In the genomic region with DNA sequence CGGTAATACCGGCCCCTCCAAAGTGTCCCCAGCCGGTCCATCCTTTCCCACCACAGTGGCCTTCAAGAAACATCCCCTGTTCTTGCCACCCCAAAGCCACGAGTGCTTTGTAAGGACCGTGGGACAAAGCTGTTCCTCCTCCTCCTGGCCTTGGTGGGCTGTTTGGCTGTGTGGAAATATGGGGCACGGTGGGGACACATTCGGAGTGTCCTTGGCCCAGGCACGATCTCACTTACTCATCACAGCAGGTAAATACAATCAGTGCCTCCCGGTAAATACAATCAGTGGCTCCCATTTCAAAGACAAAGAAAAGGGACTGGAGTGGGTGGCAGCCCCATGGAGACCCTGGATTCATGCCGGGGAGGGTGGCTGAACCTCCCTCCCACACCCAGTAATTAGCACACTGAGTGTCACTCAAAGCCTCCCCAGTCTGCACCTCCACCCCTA, we compare ENCODE assay signal across 1 cellular context.
TF ChIP-seq lines count a peak whose summit lies in the region.

No MANE protein-coding gene starts in this region.

TF ChIP-seq in HepG2, 621 proteins besides CTCF, POLR2A, EP300 and RAD21 (continues in another document):
- TF ChIP-seq, protein P1, sequence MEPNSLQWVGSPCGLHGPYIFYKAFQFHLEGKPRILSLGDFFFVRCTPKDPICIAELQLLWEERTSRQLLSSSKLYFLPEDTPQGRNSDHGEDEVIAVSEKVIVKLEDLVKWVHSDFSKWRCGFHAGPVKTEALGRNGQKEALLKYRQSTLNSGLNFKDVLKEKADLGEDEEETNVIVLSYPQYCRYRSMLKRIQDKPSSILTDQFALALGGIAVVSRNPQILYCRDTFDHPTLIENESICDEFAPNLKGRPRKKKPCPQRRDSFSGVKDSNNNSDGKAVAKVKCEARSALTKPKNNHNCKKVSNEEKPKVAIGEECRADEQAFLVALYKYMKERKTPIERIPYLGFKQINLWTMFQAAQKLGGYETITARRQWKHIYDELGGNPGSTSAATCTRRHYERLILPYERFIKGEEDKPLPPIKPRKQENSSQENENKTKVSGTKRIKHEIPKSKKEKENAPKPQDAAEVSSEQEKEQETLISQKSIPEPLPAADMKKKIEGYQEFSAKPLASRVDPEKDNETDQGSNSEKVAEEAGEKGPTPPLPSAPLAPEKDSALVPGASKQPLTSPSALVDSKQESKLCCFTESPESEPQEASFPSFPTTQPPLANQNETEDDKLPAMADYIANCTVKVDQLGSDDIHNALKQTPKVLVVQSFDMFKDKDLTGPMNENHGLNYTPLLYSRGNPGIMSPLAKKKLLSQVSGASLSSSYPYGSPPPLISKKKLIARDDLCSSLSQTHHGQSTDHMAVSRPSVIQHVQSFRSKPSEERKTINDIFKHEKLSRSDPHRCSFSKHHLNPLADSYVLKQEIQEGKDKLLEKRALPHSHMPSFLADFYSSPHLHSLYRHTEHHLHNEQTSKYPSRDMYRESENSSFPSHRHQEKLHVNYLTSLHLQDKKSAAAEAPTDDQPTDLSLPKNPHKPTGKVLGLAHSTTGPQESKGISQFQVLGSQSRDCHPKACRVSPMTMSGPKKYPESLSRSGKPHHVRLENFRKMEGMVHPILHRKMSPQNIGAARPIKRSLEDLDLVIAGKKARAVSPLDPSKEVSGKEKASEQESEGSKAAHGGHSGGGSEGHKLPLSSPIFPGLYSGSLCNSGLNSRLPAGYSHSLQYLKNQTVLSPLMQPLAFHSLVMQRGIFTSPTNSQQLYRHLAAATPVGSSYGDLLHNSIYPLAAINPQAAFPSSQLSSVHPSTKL (CRISPR knock-in tag; IDR thresholded peaks at IDR 0.05): peak; percentile 83
- no peak for TF ChIP-seq ZBTB42 (CRISPR knock-in tag; IDR thresholded peaks at IDR 0.05)
- TF ChIP-seq ZNF841 (CRISPR knock-in tag; IDR thresholded peaks at IDR 0.05; ENCODE audit: borderline replicate concordance): no peak
- TF ChIP-seq, protein P2, sequence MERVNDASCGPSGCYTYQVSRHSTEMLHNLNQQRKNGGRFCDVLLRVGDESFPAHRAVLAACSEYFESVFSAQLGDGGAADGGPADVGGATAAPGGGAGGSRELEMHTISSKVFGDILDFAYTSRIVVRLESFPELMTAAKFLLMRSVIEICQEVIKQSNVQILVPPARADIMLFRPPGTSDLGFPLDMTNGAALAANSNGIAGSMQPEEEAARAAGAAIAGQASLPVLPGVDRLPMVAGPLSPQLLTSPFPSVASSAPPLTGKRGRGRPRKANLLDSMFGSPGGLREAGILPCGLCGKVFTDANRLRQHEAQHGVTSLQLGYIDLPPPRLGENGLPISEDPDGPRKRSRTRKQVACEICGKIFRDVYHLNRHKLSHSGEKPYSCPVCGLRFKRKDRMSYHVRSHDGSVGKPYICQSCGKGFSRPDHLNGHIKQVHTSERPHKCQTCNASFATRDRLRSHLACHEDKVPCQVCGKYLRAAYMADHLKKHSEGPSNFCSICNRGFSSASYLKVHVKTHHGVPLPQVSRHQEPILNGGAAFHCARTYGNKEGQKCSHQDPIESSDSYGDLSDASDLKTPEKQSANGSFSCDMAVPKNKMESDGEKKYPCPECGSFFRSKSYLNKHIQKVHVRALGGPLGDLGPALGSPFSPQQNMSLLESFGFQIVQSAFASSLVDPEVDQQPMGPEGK (CRISPR knock-in tag; IDR thresholded peaks at IDR 0.05): peak; percentile 9; the same call in 1 of the 2 replicates
- TF ChIP-seq KDM5B (CRISPR knock-in tag; IDR thresholded peaks at IDR 0.05; ENCODE audit: borderline replicate concordance): 0 out of 2 replicates have a peak, but pooled peaks have one; percentile 38
- no peak for TF ChIP-seq MLLT10 (CRISPR knock-in tag; IDR thresholded peaks at IDR 0.05)
- no peak for TF ChIP-seq ZNF670 (CRISPR knock-in tag; IDR thresholded peaks at IDR 0.05; ENCODE audit: borderline replicate concordance)
- peak; percentile 97 for TF ChIP-seq RARA (CRISPR knock-in tag; IDR thresholded peaks at IDR 0.05)
- no peak for TF ChIP-seq ZNF441 (CRISPR knock-in tag; IDR thresholded peaks at IDR 0.05; ENCODE audit: borderline replicate concordance)
- TF ChIP-seq, protein P3, sequence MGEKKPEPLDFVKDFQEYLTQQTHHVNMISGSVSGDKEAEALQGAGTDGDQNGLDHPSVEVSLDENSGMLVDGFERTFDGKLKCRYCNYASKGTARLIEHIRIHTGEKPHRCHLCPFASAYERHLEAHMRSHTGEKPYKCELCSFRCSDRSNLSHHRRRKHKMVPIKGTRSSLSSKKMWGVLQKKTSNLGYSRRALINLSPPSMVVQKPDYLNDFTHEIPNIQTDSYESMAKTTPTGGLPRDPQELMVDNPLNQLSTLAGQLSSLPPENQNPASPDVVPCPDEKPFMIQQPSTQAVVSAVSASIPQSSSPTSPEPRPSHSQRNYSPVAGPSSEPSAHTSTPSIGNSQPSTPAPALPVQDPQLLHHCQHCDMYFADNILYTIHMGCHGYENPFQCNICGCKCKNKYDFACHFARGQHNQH (CRISPR knock-in tag; IDR thresholded peaks at IDR 0.05): no peak
- TF ChIP-seq, protein P4, sequence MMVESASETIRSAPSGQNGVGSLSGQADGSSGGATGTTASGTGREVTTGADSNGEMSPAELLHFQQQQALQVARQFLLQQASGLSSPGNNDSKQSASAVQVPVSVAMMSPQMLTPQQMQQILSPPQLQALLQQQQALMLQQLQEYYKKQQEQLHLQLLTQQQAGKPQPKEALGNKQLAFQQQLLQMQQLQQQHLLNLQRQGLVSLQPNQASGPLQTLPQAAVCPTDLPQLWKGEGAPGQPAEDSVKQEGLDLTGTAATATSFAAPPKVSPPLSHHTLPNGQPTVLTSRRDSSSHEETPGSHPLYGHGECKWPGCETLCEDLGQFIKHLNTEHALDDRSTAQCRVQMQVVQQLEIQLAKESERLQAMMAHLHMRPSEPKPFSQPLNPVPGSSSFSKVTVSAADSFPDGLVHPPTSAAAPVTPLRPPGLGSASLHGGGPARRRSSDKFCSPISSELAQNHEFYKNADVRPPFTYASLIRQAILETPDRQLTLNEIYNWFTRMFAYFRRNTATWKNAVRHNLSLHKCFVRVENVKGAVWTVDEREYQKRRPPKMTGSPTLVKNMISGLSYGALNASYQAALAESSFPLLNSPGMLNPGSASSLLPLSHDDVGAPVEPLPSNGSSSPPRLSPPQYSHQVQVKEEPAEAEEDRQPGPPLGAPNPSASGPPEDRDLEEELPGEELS (CRISPR knock-in tag; IDR thresholded peaks at IDR 0.05): peak; percentile 61
- no peak for TF ChIP-seq AGO1 (IDR thresholded peaks at IDR 0.05; ENCODE audit: low read depth, low read length, poor library complexity, severe bottlenecking)
- 0 out of 2 replicates have a peak, but pooled peaks have one; percentile 26 for TF ChIP-seq ZNF614 (CRISPR knock-in tag; IDR thresholded peaks at IDR 0.05; ENCODE audit: borderline replicate concordance)
- no peak for TF ChIP-seq TMF1 (CRISPR knock-in tag; IDR thresholded peaks at IDR 0.05; ENCODE audit: low read depth)
- no peak for TF ChIP-seq SMC3 (IDR thresholded peaks at IDR 0.05; ENCODE audit: low read length)
- peak; percentile 58; the same call in 1 of the 2 replicates for TF ChIP-seq ZNF501 (CRISPR knock-in tag; IDR thresholded peaks at IDR 0.05)
- TF ChIP-seq MAZ (IDR thresholded peaks at IDR 0.05; ENCODE audit: borderline replicate concordance, low read depth, low read length): no peak
- TF ChIP-seq MAZ (CRISPR knock-in tag; IDR thresholded peaks at IDR 0.05; ENCODE audit: low read depth): 0 out of 2 replicates have a peak, but pooled peaks have one; percentile 11
- TF ChIP-seq ZMYM3 (CRISPR knock-in tag; IDR thresholded peaks at IDR 0.05): peak; percentile 13; the same call in 1 of the 2 replicates
- no peak for TF ChIP-seq ZNF7 (CRISPR knock-in tag; IDR thresholded peaks at IDR 0.05)
- TF ChIP-seq ERF (CRISPR knock-in tag; IDR thresholded peaks at IDR 0.05): no peak; the same call in 1 of the 2 replicates
- no peak for TF ChIP-seq HNRNPL (IDR thresholded peaks at IDR 0.05; ENCODE audit: low read depth, low read length)
- TF ChIP-seq ARNTL (CRISPR knock-in tag; IDR thresholded peaks at IDR 0.05): 0 out of 2 replicates have a peak, but pooled peaks have one; percentile 34
- TF ChIP-seq, protein P5, sequence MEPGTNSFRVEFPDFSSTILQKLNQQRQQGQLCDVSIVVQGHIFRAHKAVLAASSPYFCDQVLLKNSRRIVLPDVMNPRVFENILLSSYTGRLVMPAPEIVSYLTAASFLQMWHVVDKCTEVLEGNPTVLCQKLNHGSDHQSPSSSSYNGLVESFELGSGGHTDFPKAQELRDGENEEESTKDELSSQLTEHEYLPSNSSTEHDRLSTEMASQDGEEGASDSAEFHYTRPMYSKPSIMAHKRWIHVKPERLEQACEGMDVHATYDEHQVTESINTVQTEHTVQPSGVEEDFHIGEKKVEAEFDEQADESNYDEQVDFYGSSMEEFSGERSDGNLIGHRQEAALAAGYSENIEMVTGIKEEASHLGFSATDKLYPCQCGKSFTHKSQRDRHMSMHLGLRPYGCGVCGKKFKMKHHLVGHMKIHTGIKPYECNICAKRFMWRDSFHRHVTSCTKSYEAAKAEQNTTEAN (CRISPR knock-in tag; conservative IDR thresholded peaks at IDR 0.05): no peak
- TF ChIP-seq IRF2 (CRISPR knock-in tag; IDR thresholded peaks at IDR 0.05): 0 out of 2 replicates have a peak, but pooled peaks have one; percentile 55
- peak; percentile 23; the same call in 1 of the 2 replicates for TF ChIP-seq CCDC6 (CRISPR knock-in tag; IDR thresholded peaks at IDR 0.05)
- TF ChIP-seq ZNF484 (CRISPR knock-in tag; IDR thresholded peaks at IDR 0.05; ENCODE audit: borderline replicate concordance, low read depth): no peak
- TF ChIP-seq, protein P6, sequence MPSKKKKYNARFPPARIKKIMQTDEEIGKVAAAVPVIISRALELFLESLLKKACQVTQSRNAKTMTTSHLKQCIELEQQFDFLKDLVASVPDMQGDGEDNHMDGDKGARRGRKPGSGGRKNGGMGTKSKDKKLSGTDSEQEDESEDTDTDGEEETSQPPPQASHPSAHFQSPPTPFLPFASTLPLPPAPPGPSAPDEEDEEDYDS (CRISPR knock-in tag; IDR thresholded peaks at IDR 0.05): no peak
- TF ChIP-seq, protein P7, sequence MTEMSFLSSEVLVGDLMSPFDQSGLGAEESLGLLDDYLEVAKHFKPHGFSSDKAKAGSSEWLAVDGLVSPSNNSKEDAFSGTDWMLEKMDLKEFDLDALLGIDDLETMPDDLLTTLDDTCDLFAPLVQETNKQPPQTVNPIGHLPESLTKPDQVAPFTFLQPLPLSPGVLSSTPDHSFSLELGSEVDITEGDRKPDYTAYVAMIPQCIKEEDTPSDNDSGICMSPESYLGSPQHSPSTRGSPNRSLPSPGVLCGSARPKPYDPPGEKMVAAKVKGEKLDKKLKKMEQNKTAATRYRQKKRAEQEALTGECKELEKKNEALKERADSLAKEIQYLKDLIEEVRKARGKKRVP (CRISPR knock-in tag; IDR thresholded peaks at IDR 0.05): peak in 1 of 2 experiments; percentile 77; a peak in 2 of 4 replicates
- TF ChIP-seq, protein P8, sequence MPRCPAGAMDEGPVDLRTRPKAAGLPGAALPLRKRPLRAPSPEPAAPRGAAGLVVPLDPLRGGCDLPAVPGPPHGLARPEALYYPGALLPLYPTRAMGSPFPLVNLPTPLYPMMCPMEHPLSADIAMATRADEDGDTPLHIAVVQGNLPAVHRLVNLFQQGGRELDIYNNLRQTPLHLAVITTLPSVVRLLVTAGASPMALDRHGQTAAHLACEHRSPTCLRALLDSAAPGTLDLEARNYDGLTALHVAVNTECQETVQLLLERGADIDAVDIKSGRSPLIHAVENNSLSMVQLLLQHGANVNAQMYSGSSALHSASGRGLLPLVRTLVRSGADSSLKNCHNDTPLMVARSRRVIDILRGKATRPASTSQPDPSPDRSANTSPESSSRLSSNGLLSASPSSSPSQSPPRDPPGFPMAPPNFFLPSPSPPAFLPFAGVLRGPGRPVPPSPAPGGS (CRISPR knock-in tag; IDR thresholded peaks at IDR 0.05): no peak
- no peak for TF ChIP-seq NFYB (CRISPR knock-in tag; IDR thresholded peaks at IDR 0.05)
- TF ChIP-seq MTF2 (CRISPR knock-in tag; IDR thresholded peaks at IDR 0.05; ENCODE audit: borderline replicate concordance): no peak
- peak; percentile 68 for TF ChIP-seq CEBPB (IDR thresholded peaks at IDR 0.05; ENCODE audit: borderline replicate concordance, low read depth, low read length)
- TF ChIP-seq, protein P9, sequence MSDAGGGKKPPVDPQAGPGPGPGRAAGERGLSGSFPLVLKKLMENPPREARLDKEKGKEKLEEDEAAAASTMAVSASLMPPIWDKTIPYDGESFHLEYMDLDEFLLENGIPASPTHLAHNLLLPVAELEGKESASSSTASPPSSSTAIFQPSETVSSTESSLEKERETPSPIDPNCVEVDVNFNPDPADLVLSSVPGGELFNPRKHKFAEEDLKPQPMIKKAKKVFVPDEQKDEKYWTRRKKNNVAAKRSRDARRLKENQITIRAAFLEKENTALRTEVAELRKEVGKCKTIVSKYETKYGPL (CRISPR knock-in tag; IDR thresholded peaks at IDR 0.05): no peak
- 0 out of 2 replicates have a peak, but pooled peaks have one; percentile 16 for TF ChIP-seq ZBTB38 (CRISPR knock-in tag; IDR thresholded peaks at IDR 0.05)
- TF ChIP-seq, protein P10, sequence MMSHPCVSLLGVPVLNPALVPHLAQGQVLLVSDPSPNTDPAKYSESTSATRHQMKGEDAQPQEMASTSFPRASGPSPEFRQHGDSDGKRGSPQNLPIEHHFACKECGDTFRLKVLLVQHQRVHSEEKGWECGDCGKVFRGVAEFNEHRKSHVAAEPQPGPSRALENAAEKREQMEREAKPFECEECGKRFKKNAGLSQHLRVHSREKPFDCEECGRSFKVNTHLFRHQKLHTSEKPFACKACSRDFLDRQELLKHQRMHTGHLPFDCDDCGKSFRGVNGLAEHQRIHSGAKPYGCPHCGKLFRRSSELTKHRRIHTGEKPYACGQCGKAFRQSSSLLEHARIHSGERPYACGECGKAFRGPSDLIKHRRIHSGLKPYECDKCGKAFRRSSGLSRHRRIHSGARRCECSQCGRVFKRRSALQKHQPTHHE (CRISPR knock-in tag; IDR thresholded peaks at IDR 0.05; ENCODE audit: borderline replicate concordance): no peak
- TF ChIP-seq, protein P11, sequence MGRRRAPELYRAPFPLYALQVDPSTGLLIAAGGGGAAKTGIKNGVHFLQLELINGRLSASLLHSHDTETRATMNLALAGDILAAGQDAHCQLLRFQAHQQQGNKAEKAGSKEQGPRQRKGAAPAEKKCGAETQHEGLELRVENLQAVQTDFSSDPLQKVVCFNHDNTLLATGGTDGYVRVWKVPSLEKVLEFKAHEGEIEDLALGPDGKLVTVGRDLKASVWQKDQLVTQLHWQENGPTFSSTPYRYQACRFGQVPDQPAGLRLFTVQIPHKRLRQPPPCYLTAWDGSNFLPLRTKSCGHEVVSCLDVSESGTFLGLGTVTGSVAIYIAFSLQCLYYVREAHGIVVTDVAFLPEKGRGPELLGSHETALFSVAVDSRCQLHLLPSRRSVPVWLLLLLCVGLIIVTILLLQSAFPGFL (CRISPR knock-in tag; IDR thresholded peaks at IDR 0.05): no peak
- no peak for TF ChIP-seq DMAP1 (CRISPR knock-in tag; IDR thresholded peaks at IDR 0.05)
- TF ChIP-seq, protein P12, sequence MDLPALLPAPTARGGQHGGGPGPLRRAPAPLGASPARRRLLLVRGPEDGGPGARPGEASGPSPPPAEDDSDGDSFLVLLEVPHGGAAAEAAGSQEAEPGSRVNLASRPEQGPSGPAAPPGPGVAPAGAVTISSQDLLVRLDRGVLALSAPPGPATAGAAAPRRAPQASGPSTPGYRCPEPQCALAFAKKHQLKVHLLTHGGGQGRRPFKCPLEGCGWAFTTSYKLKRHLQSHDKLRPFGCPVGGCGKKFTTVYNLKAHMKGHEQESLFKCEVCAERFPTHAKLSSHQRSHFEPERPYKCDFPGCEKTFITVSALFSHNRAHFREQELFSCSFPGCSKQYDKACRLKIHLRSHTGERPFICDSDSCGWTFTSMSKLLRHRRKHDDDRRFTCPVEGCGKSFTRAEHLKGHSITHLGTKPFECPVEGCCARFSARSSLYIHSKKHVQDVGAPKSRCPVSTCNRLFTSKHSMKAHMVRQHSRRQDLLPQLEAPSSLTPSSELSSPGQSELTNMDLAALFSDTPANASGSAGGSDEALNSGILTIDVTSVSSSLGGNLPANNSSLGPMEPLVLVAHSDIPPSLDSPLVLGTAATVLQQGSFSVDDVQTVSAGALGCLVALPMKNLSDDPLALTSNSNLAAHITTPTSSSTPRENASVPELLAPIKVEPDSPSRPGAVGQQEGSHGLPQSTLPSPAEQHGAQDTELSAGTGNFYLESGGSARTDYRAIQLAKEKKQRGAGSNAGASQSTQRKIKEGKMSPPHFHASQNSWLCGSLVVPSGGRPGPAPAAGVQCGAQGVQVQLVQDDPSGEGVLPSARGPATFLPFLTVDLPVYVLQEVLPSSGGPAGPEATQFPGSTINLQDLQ (CRISPR knock-in tag; IDR thresholded peaks at IDR 0.05): no peak
